In genomic region chr3:123410149-123410515, GRCh38 we compare ENCODE assay signal across 1 cellular context.
TF ChIP-seq lines count a peak whose summit lies in the region.

No MANE protein-coding gene starts in this region.

TF ChIP-seq in WTC11, 78 proteins besides CTCF, POLR2A, EP300 and RAD21 (continued from another document):
- TF ChIP-seq ARID4B (CRISPR knock-in tag; IDR thresholded peaks at IDR 0.05; ENCODE audit: borderline replicate concordance) (no peak), ZNF263 (CRISPR knock-in tag; IDR thresholded peaks at IDR 0.05; ENCODE audit: low read depth) (no peak), TEAD4 (CRISPR knock-in tag; IDR thresholded peaks at IDR 0.05) (no peak), TEAD1 (CRISPR knock-in tag; IDR thresholded peaks at IDR 0.05) (no peak), GABPB1 (CRISPR knock-in tag; IDR thresholded peaks at IDR 0.05) (no peak), ZNF121 (CRISPR knock-in tag; IDR thresholded peaks at IDR 0.05) (no peak), ZNF232 (CRISPR knock-in tag; IDR thresholded peaks at IDR 0.05) (no peak), ZNF219 (CRISPR knock-in tag; IDR thresholded peaks at IDR 0.05; ENCODE audit: borderline replicate concordance) (no peak), E2F1 (CRISPR knock-in tag; IDR thresholded peaks at IDR 0.05) (no peak), TCF7 (CRISPR knock-in tag; IDR thresholded peaks at IDR 0.05; ENCODE audit: low read depth) (no peak), PRRX2 (CRISPR knock-in tag; IDR thresholded peaks at IDR 0.05) (no peak), GRHL2 (CRISPR knock-in tag; IDR thresholded peaks at IDR 0.05; ENCODE audit: insufficient replicate concordance, severe bottlenecking) (no peak)
